In the genomic region with DNA sequence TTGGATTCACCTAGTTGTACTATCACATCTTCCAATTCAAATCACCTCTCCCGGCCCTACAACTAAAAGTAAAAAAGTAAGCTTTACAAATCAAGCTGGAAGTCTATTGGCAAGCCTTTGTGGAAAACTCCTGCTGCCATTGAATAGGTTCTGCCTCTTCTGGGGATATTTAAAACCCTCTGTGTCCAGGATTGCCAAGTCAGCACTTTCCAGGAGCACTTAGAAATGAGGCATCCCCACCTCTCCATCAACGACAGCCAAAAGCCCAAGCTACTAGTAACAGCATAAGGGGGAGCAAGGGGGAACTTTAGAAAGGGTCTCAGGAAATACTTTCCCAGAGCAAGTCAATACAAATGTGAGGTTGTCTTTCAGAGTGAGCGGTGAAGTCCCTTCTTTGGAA, we compare ENCODE assay signal across 29 cellular contexts.
"Had no signal": no experiment of that assay in that cellular context is flagged by ENCODE, and none has a peak within 500 bp of the region (broad histone marks: within the 10 kb centered on the region; RNA-seq: fewer than 3 reads in every experiment).

No MANE protein-coding gene starts in this region.

- H3K4me3 Mint-ChIP-seq: activated CD4-positive, alpha-beta T cell treated with anti-CD3 and anti-CD28 coated beads, Interleukin-2, amount 10 ng/mL, durations not matched to agents 7 days and 5 days; activated CD8-positive, alpha-beta T cell treated with anti-CD3 and anti-CD28 coated beads for 36 hours; activated naive CD8-positive, alpha-beta T cell; activated T-cell treated with anti-CD3 and anti-CD28 coated beads, Interleukin-2, amount 50 U/mL, for 4 hours; activated T-helper 17 cell treated with anti-CD3 and anti-CD28 coated beads, Interleukin-2, amount 50 U/mL, for 72 hours; central memory CD8-positive, alpha-beta T cell; dendritic cell treated with granulocyte-macrophage colony-stimulating factor and Interleukin-4, amounts not matched to agents 40 ng/mL and 50 ng/mL, for 4 days; endodermal cell had no signal

- H3K9me3 ChIP-seq: heart left ventricle had no signal

- H3K4me1 ChIP-seq: heart left ventricle had no signal

- DNase-seq: activated CD4-positive, alpha-beta T cell treated with anti-CD3 and anti-CD28 coated beads for 1 hour; activated CD4-positive, alpha-beta T cell treated with anti-CD3 and anti-CD28 coated beads for 4 hours; activated CD4-positive, alpha-beta T cell treated with anti-CD3 and anti-CD28 coated beads, Interleukin-2, amount 10 ng/mL, durations not matched to agents 7 days and 5 days; activated CD4-positive, alpha-beta T cell treated with anti-CD3 and anti-CD28 coated beads, Interleukin-2, amount 50 U/mL, for 4 hours; activated CD8-positive, alpha-beta memory T cell treated with anti-CD3 and anti-CD28 coated beads for 24 hours; activated CD8-positive, alpha-beta T cell treated with anti-CD3 and anti-CD28 coated beads for 36 hours; activated effector memory CD4-positive, alpha-beta T cell treated with Interleukin-2 at 50 U/mL for 16 hours; activated gamma-delta T cell treated with Interleukin-2 at 50 U/mL for 16 hours; activated naive CD4-positive, alpha-beta T cell treated with anti-CD3 and anti-CD28 coated beads, Interleukin-2, amount 50 U/mL, for 16 hours; activated naive CD4-positive, alpha-beta T cell treated with Interleukin-2 at 50 U/mL for 16 hours; activated T-cell treated with anti-CD3 and anti-CD28 coated beads, Interleukin-2, amount 50 U/mL, for 4 hours; amniotic stem cell; anterior cingulate cortex; brain microvascular endothelial cell; dorsolateral prefrontal cortex; effector memory CD4-positive, alpha-beta T cell; endodermal cell; foreskin fibroblast; heart left ventricle; T-helper 2 cell had no signal

- ATAC-seq: activated CD8-positive, alpha-beta T cell treated with anti-CD3 and anti-CD28 coated beads for 36 hours; activated T-cell treated with anti-CD3 and anti-CD28 coated beads, Interleukin-2, amount 50 U/mL, for 4 hours; activated T-helper 17 cell treated with anti-CD3 and anti-CD28 coated beads, Interleukin-2, amount 50 U/mL, for 72 hours; esophagus mucosa; heart left ventricle had no signal

- H3K9me3 Mint-ChIP-seq: activated CD4-positive, alpha-beta T cell treated with anti-CD3 and anti-CD28 coated beads, Interleukin-2, amount 10 ng/mL, durations not matched to agents 7 days and 5 days; activated CD8-positive, alpha-beta T cell treated with anti-CD3 and anti-CD28 coated beads for 36 hours; activated T-cell treated with anti-CD3 and anti-CD28 coated beads, Interleukin-2, amount 50 U/mL, for 4 hours; central memory CD8-positive, alpha-beta T cell; dendritic cell treated with granulocyte-macrophage colony-stimulating factor and Interleukin-4, amounts not matched to agents 40 ng/mL and 50 ng/mL, for 4 days; endodermal cell had no signal

- H3K4me1 Mint-ChIP-seq: activated CD4-positive, alpha-beta T cell treated with anti-CD3 and anti-CD28 coated beads, Interleukin-2, amount 10 ng/mL, durations not matched to agents 7 days and 5 days; activated T-helper 17 cell treated with anti-CD3 and anti-CD28 coated beads, Interleukin-2, amount 50 U/mL, for 72 hours; central memory CD8-positive, alpha-beta T cell had no signal

- FAIRE-seq: astrocyte, bronchial epithelial cell, frontal cortex had no signal

- H3K36me3 Mint-ChIP-seq: activated naive CD8-positive, alpha-beta T cell had no signal

- H3K27ac Mint-ChIP-seq: activated CD4-positive, alpha-beta T cell treated with anti-CD3 and anti-CD28 coated beads, Interleukin-2, amount 10 ng/mL, durations not matched to agents 7 days and 5 days; activated CD8-positive, alpha-beta T cell treated with anti-CD3 and anti-CD28 coated beads for 36 hours; activated naive CD8-positive, alpha-beta T cell; activated T-helper 17 cell treated with anti-CD3 and anti-CD28 coated beads, Interleukin-2, amount 50 U/mL, for 72 hours; dendritic cell treated with granulocyte-macrophage colony-stimulating factor and Interleukin-4, amounts not matched to agents 40 ng/mL and 50 ng/mL, for 4 days; endodermal cell had no signal

- H3K4me3 ChIP-seq: coronary artery, dorsolateral prefrontal cortex, heart left ventricle had no signal

- H3K27me3 Mint-ChIP-seq: dendritic cell treated with granulocyte-macrophage colony-stimulating factor and Interleukin-4, amounts not matched to agents 40 ng/mL and 50 ng/mL, for 4 days had no signal

- H3K27ac ChIP-seq: brain microvascular endothelial cell, coronary artery, dorsolateral prefrontal cortex, heart left ventricle had no signal
